In genomic region chr1:150864200-150864599, GRCh38 we compare ENCODE assay signal across 2 cellular contexts. TPM values are rescaled to one million over a fixed set of nuclear protein-coding genes. Genes with fewer than 3 reads are reported as not detected.
"Had no signal": no experiment of that assay in that cellular context is flagged by ENCODE, and none has a peak within 500 bp of the region (broad histone marks: within the 10 kb centered on the region; RNA-seq: fewer than 3 reads in every experiment).

No MANE protein-coding gene starts in this region.

RNA-seq across cellular contexts. Expression of gene CTXND2, which starts 22.7 kb away (rescaled TPM):
- total RNA-seq: G401, GM12878 had no signal
- polyA plus RNA-seq: GM12878 had no signal
